ENCODE assay signal across 2 cellular contexts in genomic region chrX:110277609-110278008, GRCh38.
TF ChIP-seq lines count a peak whose summit lies in the region.

No MANE protein-coding gene starts in this region.

TF ChIP-seq in A549, 52 proteins besides CTCF, POLR2A, EP300 and RAD21 (continued from another document):
- no peak for TF ChIP-seq ATOH8 (CRISPR knock-in tag; IDR thresholded peaks at IDR 0.05; ENCODE audit: low read depth)
- no peak for TF ChIP-seq ZC3H11A (IDR thresholded peaks at IDR 0.05)
- TF ChIP-seq SREBF2 (IDR thresholded peaks at IDR 0.05) = no peak
- TF ChIP-seq FOXS1 (CRISPR knock-in tag; IDR thresholded peaks at IDR 0.05) = no peak
- no peak for TF ChIP-seq ZFP36 (IDR thresholded peaks at IDR 0.05; ENCODE audit: borderline replicate concordance, partially characterized antibody)
- no peak for TF ChIP-seq GATA3 (IDR thresholded peaks at IDR 0.05; ENCODE audit: borderline replicate concordance)
- no peak for TF ChIP-seq FOSL2 (IDR thresholded peaks at IDR 0.05)
- no peak for TF ChIP-seq FOSL2 (CRISPR knock-in tag; IDR thresholded peaks at IDR 0.05)
- no peak for TF ChIP-seq MAFK (IDR thresholded peaks at IDR 0.05; ENCODE audit: partially characterized antibody)
- TF ChIP-seq CHD4 (IDR thresholded peaks at IDR 0.05; ENCODE audit: borderline replicate concordance) = no peak
- TF ChIP-seq PBX3 (IDR thresholded peaks at IDR 0.05) = no peak
- TF ChIP-seq RFX5 (IDR thresholded peaks at IDR 0.05) = no peak
- TF ChIP-seq ELK1 (IDR thresholded peaks at IDR 0.05; ENCODE audit: low read depth, low read length) = no peak
- TF ChIP-seq HOXA7 (CRISPR knock-in tag; IDR thresholded peaks at IDR 0.05) = no peak
- no peak for TF ChIP-seq ESRRA (IDR thresholded peaks at IDR 0.05; ENCODE audit: borderline replicate concordance, low read length)

TF ChIP-seq in endothelial cell of umbilical vein, 7 proteins besides CTCF, POLR2A, EP300 and RAD21 (continued from another document):
- no peak for TF ChIP-seq GATA2 (IDR thresholded peaks at IDR 0.05; ENCODE audit: insufficient read depth, insufficient read length, low read depth, low read length)
